ENCODE assay signal across 18 cellular contexts in the genomic region with DNA sequence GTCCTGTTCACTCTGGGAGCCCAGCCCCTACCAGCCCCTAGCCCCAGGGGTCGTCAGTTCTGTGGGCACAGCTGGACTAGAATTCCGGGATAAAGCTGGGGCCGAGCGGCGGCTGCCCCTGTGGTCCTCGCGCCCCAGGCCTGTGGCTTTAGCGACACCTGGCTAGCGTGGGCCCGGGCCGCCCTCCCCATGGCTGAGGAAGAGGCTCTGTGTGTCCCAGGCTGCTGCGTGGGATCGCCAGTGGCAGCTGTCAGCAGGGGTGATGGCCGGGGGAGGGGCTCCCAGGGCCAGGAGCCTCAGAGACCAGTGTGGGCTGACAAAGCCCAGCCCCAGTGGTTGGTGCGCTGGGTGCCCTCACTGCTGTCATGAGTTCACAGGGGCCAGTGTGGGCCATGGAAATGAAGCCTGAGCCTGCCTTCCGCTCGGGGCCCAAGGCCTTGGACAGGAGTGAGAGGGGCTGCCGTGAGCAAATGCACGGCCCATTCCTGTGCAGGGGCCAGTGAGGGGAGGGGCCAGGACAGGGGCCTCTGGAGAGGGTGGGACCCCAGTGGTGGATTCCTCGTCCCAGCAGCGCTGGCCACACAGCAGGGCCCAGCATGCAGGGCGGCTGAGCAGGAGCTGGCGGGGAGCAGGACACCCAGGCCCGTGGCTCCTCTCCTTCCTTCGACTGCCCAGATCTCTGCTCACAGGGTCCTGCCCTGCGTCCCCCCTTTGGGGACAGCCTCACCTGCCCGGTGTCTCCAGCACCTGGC. TPM values are rescaled to one million over a fixed set of nuclear protein-coding genes. Genes with fewer than 3 reads are reported as not detected.
A peak's percentile ranks its signal among the peaks of the same experiment; 100 is the strongest.
DNase-seq lines count a peak whose midpoint lies in the region; ATAC-seq and TF ChIP-seq lines count a peak whose summit lies in the region.
"Had no signal": no experiment of that assay in that cellular context is flagged by ENCODE, and none has a peak within 500 bp of the region (broad histone marks: within the 10 kb centered on the region; RNA-seq: fewer than 3 reads in every experiment).

No MANE protein-coding gene starts in this region.

- H4K91ac ChIP-seq in neuronal stem cell (ENCODE audit: low read depth, low read length, poor library complexity): no peak overlapping the region

- peaks cover 55% of the 10 kb centered on the region for H3K79me1 ChIP-seq in neuronal stem cell (ENCODE audit: low read depth, low read length)

- no peak overlapping the region for H2BK15ac ChIP-seq in neuronal stem cell (ENCODE audit: low read length)

- no peaks in the 10 kb centered on the region for H3K9me3 Mint-ChIP-seq in dendritic cell treated with granulocyte-macrophage colony-stimulating factor and Interleukin-4, amounts not matched to agents 40 ng/mL and 50 ng/mL, for 4 days
- no peaks in the 10 kb centered on the region for H3K9me3 Mint-ChIP-seq in stimulated activated naive CD8-positive, alpha-beta T cell treated with anti-CD3 and anti-CD28 coated beads, Interleukin-15, amount 100 ng/mL, for 72 hours
- H3K9me3 Mint-ChIP-seq: activated CD4-positive, alpha-beta T cell treated with anti-CD3 and anti-CD28 coated beads, Interleukin-2, amount 10 ng/mL, durations not matched to agents 7 days and 5 days had no signal

- H3K27me3 ChIP-seq in H7 (ENCODE audit: control insufficient read depth, insufficient read depth, low read length) (no peaks in the 10 kb centered on the region), neuronal stem cell (ENCODE audit: control insufficient read depth in 3 of 3, insufficient read depth in 3 of 3, low read depth in 1 of 3, low read length in 3 of 3) (no peaks in the 10 kb centered on the region)
- H3K27me3 ChIP-seq: ovary, sigmoid colon, tibial nerve had no signal

- no peak overlapping the region for H2BK120ac ChIP-seq in neuronal stem cell (ENCODE audit: low read depth, low read length)

- DNase-seq in H7: peak; percentile 83
- no peak for DNase-seq in neuronal stem cell (ENCODE audit: low spot score)
- no peak for DNase-seq in stimulated activated naive CD8-positive, alpha-beta T cell treated with anti-CD3 and anti-CD28 coated beads, Interleukin-15, amount 100 ng/mL, for 72 hours
- DNase-seq: activated CD4-positive, alpha-beta T cell treated with anti-CD3 and anti-CD28 coated beads, Interleukin-2, amount 10 ng/mL, durations not matched to agents 7 days and 5 days; activated effector memory CD4-positive, alpha-beta T cell treated with anti-CD3 and anti-CD28 coated beads, Interleukin-2, amount 50 U/mL, for 16 hours; AML-193; Calu3; NCI-H524; ovary; sigmoid colon; stimulated activated naive CD4-positive, alpha-beta T cell had no signal

- H2BK12ac ChIP-seq in neuronal stem cell (ENCODE audit: low read length): peak overlapping the region; percentile 63

- peak overlapping the region; percentile 78 for H3K9ac ChIP-seq in neuronal stem cell (ENCODE audit: low read depth, low read length, poor library complexity)

- H2AFZ ChIP-seq in neuronal stem cell (ENCODE audit: low read length): no peak overlapping the region

- H3K4ac ChIP-seq in neuronal stem cell (ENCODE audit: low read length): peak overlapping the region; percentile 37

- H3K27ac ChIP-seq in C4-2B: peak overlapping the region; percentile 23
- H3K27ac ChIP-seq in neuronal stem cell (replicated peaks; ENCODE audit: low read length): no peak overlapping the region
- H3K27ac ChIP-seq: epithelial cell of prostate, ovary, sigmoid colon had no signal

- ATAC-seq in GM21529 (IDR thresholded peaks at IDR 0.05; ENCODE audit: unreplicated experiment): no peak
- no peak for ATAC-seq in GM21786 (IDR thresholded peaks at IDR 0.05; ENCODE audit: unreplicated experiment)
- ATAC-seq in stimulated activated naive CD8-positive, alpha-beta T cell treated with anti-CD3 and anti-CD28 coated beads, Interleukin-15, amount 100 ng/mL, for 72 hours: no peak

- H3K36me3 ChIP-seq in H7 (replicated peaks; ENCODE audit: control insufficient read depth, insufficient read depth, low read length): no peaks in the 10 kb centered on the region
- H3K36me3 ChIP-seq in neuronal stem cell (replicated peaks in 1 of 2; ENCODE audit: control insufficient read depth in 2 of 2, insufficient read depth in 2 of 2, low read length in 2 of 2): no peaks in the 10 kb centered on the region
- H3K36me3 ChIP-seq: ovary, sigmoid colon, tibial nerve had no signal

- no peak for TF ChIP-seq CTCF in C4-2B (conservative IDR thresholded peaks at IDR 0.05)

- H3K18ac ChIP-seq in neuronal stem cell (ENCODE audit: low read length): peak overlapping the region; percentile 84

- H3K4me2 ChIP-seq in neuronal stem cell (ENCODE audit: insufficient read depth, low read length, poor library complexity, severe bottlenecking): no peak overlapping the region

- H4K8ac ChIP-seq in neuronal stem cell (ENCODE audit: low read depth, low read length): no peak overlapping the region

- peak overlapping the region; percentile 55 for H3K27ac Mint-ChIP-seq in dendritic cell treated with granulocyte-macrophage colony-stimulating factor and Interleukin-4, amounts not matched to agents 40 ng/mL and 50 ng/mL, for 4 days
- H3K27ac Mint-ChIP-seq in stimulated activated naive CD8-positive, alpha-beta T cell treated with anti-CD3 and anti-CD28 coated beads, Interleukin-15, amount 100 ng/mL, for 72 hours: no peak overlapping the region
- H3K27ac Mint-ChIP-seq: activated CD4-positive, alpha-beta T cell treated with anti-CD3 and anti-CD28 coated beads, Interleukin-2, amount 10 ng/mL, durations not matched to agents 7 days and 5 days had no signal

- no peak overlapping the region for H3K4me3 Mint-ChIP-seq in dendritic cell treated with granulocyte-macrophage colony-stimulating factor and Interleukin-4, amounts not matched to agents 40 ng/mL and 50 ng/mL, for 4 days
- no peak overlapping the region for H3K4me3 Mint-ChIP-seq in stimulated activated naive CD8-positive, alpha-beta T cell treated with anti-CD3 and anti-CD28 coated beads, Interleukin-15, amount 100 ng/mL, for 72 hours
- H3K4me3 Mint-ChIP-seq: activated CD4-positive, alpha-beta T cell treated with anti-CD3 and anti-CD28 coated beads, Interleukin-2, amount 10 ng/mL, durations not matched to agents 7 days and 5 days had no signal

- peaks cover 25% of the 10 kb centered on the region for H3K36me3 Mint-ChIP-seq in dendritic cell treated with granulocyte-macrophage colony-stimulating factor and Interleukin-4, amounts not matched to agents 40 ng/mL and 50 ng/mL, for 4 days (ENCODE audit: low read depth)

- peaks cover 26% of the 10 kb centered on the region in 2 donors for H3K4me1 ChIP-seq in neuronal stem cell (ENCODE audit: control insufficient read depth in 2 of 2, insufficient read depth in 1 of 2, low read depth in 1 of 2, low read length in 2 of 2)

- H3K4me3 ChIP-seq in H7 (ENCODE audit: insufficient read depth, low read depth, low read length) (no peak overlapping the region), neuronal stem cell (ENCODE audit: low read length in 2 of 2) (no peak overlapping the region)
- H3K4me3 ChIP-seq: lung, ovary, sigmoid colon, tibial nerve had no signal

- H3K14ac ChIP-seq in neuronal stem cell (ENCODE audit: low read length): peak overlapping the region; percentile 97

- WGBS in neuronal stem cell (ENCODE audit: extremely low coverage in 2 of 2, insufficient read length in 2 of 2, insufficient replicate concordance in 1 of 2), 2 donors: no CpG with 5 or more reads among the region's 27 CpGs

- no peaks in the 10 kb centered on the region for H3K9me3 ChIP-seq in neuronal stem cell (replicated peaks in 1 of 2; ENCODE audit: control insufficient read depth in 2 of 2, insufficient read depth in 1 of 2, low read depth in 1 of 2, low read length in 2 of 2)
- H3K9me3 ChIP-seq: ovary, sigmoid colon, tibial nerve had no signal

- no peaks in the 10 kb centered on the region for H3K27me3 Mint-ChIP-seq in dendritic cell treated with granulocyte-macrophage colony-stimulating factor and Interleukin-4, amounts not matched to agents 40 ng/mL and 50 ng/mL, for 4 days
- H3K27me3 Mint-ChIP-seq in stimulated activated naive CD8-positive, alpha-beta T cell treated with anti-CD3 and anti-CD28 coated beads, Interleukin-15, amount 100 ng/mL, for 72 hours: no peaks in the 10 kb centered on the region
- H3K27me3 Mint-ChIP-seq: activated CD4-positive, alpha-beta T cell treated with anti-CD3 and anti-CD28 coated beads, Interleukin-2, amount 10 ng/mL, durations not matched to agents 7 days and 5 days had no signal

- H2BK5ac ChIP-seq in neuronal stem cell (ENCODE audit: low read length): no peak overlapping the region

- no peak overlapping the region for H3K23ac ChIP-seq in neuronal stem cell (ENCODE audit: low read depth, low read length, poor library complexity)

- H2AK5ac ChIP-seq in neuronal stem cell (ENCODE audit: low read depth, low read length): peak overlapping the region; percentile 76

- peaks cover 99% of the 10 kb centered on the region for H3K4me1 Mint-ChIP-seq in dendritic cell treated with granulocyte-macrophage colony-stimulating factor and Interleukin-4, amounts not matched to agents 40 ng/mL and 50 ng/mL, for 4 days (ENCODE audit: low read depth)
- H3K4me1 Mint-ChIP-seq in stimulated activated naive CD8-positive, alpha-beta T cell treated with anti-CD3 and anti-CD28 coated beads, Interleukin-15, amount 100 ng/mL, for 72 hours: peaks cover 96% of the 10 kb centered on the region

- intact Hi-C loops in dendritic cell treated with granulocyte-macrophage colony-stimulating factor and Interleukin-4, amounts not matched to agents 40 ng/mL and 50 ng/mL, for 4 days (cut with micrococcal nuclease): no loop called here

RNA-seq across cellular contexts. Expression of a gene that starts 11.4 kb away (rescaled TPM):
- 17.5 and 26.6 TPM in 2 replicates for total RNA-seq in H7 (2014; rRNA removed; shearing (Covaris generic))
- 61.7 TPM for polyA plus RNA-seq in neuronal stem cell (2013, experiment 1 of 2)
- polyA plus RNA-seq in neuronal stem cell (2013, experiment 2 of 2): 70.1 TPM
